3 cellular contexts compared by ENCODE assay signal in the genomic region with DNA sequence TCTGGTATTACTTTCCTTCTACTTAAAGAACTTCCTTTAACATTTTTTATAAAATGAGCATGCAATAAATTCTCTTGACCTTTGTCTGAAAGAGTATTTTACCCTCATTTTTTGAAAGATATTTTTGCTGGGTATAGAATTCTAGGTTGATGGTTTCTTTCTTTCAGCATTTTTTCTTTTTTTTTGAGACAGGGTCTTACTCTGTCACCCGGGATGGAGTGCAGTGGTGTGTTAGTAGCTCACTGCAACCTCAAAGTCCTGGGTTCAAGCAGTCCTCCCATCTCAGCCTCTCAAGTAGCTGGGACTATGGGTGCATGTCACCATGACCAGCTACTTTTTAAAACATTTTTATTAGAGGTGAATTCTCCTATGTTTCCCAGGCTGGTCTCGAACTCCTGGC.
TF ChIP-seq lines count a peak whose summit lies in the region.

No MANE protein-coding gene starts in this region.

TF ChIP-seq in HepG2, 621 proteins besides CTCF, POLR2A, EP300 and RAD21:
- TF ChIP-seq ZFP1 (CRISPR knock-in tag; IDR thresholded peaks at IDR 0.05) (peak; percentile 89; the same call in 1 of the 2 replicates), RARA (CRISPR knock-in tag; IDR thresholded peaks at IDR 0.05) (no peak)

TF ChIP-seq in HEK293, 187 proteins besides CTCF, POLR2A, EP300 and RAD21:
- TF ChIP-seq ZNF248 (tag by site-specific recombination; IDR thresholded peaks at IDR 0.05) (no peak), SETDB1 (IDR thresholded peaks at IDR 0.05; ENCODE audit: insufficient read length, low read length) (peak; percentile 49)

TF ChIP-seq in K562, 482 proteins besides CTCF, POLR2A, EP300 and RAD21:
- no peak for TF ChIP-seq RBBP5 (IDR thresholded peaks at IDR 0.05; ENCODE audit: borderline replicate concordance, insufficient read depth, low read length, poor library complexity, severe bottlenecking)
- peak; percentile 77 for TF ChIP-seq ZFP1 (CRISPR knock-in tag; IDR thresholded peaks at IDR 0.05)
- no peak for TF ChIP-seq ZBTB8A (IDR thresholded peaks at IDR 0.05; ENCODE audit: partially characterized antibody)
- TF ChIP-seq, protein P1, sequence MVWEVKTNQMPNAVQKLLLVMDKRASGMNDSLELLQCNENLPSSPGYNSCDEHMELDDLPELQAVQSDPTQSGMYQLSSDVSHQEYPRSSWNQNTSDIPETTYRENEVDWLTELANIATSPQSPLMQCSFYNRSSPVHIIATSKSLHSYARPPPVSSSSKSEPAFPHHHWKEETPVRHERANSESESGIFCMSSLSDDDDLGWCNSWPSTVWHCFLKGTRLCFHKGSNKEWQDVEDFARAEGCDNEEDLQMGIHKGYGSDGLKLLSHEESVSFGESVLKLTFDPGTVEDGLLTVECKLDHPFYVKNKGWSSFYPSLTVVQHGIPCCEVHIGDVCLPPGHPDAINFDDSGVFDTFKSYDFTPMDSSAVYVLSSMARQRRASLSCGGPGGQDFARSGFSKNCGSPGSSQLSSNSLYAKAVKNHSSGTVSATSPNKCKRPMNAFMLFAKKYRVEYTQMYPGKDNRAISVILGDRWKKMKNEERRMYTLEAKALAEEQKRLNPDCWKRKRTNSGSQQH (CRISPR knock-in tag; IDR thresholded peaks at IDR 0.05) = no peak
- TF ChIP-seq TAF15 (IDR thresholded peaks at IDR 0.05; ENCODE audit: low read depth, low read length) = no peak
- no peak for TF ChIP-seq FOSL1 (tag; conservative IDR thresholded peaks at IDR 0.05)
- TF ChIP-seq JUND (IDR thresholded peaks at IDR 0.05; ENCODE audit: borderline replicate concordance, low read depth, low read length) = no peak
- TF ChIP-seq JUND (tag; IDR thresholded peaks at IDR 0.05; ENCODE audit: borderline replicate concordance, low read depth, low read length) = no peak
- TF ChIP-seq, protein P2, sequence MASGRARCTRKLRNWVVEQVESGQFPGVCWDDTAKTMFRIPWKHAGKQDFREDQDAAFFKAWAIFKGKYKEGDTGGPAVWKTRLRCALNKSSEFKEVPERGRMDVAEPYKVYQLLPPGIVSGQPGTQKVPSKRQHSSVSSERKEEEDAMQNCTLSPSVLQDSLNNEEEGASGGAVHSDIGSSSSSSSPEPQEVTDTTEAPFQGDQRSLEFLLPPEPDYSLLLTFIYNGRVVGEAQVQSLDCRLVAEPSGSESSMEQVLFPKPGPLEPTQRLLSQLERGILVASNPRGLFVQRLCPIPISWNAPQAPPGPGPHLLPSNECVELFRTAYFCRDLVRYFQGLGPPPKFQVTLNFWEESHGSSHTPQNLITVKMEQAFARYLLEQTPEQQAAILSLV (tag; IDR thresholded peaks at IDR 0.05) = no peak
- no peak for TF ChIP-seq SRSF9 (IDR thresholded peaks at IDR 0.05; ENCODE audit: borderline replicate concordance, low read depth, low read length)
- TF ChIP-seq, protein P3, sequence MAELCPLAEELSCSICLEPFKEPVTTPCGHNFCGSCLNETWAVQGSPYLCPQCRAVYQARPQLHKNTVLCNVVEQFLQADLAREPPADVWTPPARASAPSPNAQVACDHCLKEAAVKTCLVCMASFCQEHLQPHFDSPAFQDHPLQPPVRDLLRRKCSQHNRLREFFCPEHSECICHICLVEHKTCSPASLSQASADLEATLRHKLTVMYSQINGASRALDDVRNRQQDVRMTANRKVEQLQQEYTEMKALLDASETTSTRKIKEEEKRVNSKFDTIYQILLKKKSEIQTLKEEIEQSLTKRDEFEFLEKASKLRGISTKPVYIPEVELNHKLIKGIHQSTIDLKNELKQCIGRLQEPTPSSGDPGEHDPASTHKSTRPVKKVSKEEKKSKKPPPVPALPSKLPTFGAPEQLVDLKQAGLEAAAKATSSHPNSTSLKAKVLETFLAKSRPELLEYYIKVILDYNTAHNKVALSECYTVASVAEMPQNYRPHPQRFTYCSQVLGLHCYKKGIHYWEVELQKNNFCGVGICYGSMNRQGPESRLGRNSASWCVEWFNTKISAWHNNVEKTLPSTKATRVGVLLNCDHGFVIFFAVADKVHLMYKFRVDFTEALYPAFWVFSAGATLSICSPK (IDR thresholded peaks at IDR 0.05; ENCODE audit: borderline replicate concordance) = no peak
- TF ChIP-seq, protein P4, sequence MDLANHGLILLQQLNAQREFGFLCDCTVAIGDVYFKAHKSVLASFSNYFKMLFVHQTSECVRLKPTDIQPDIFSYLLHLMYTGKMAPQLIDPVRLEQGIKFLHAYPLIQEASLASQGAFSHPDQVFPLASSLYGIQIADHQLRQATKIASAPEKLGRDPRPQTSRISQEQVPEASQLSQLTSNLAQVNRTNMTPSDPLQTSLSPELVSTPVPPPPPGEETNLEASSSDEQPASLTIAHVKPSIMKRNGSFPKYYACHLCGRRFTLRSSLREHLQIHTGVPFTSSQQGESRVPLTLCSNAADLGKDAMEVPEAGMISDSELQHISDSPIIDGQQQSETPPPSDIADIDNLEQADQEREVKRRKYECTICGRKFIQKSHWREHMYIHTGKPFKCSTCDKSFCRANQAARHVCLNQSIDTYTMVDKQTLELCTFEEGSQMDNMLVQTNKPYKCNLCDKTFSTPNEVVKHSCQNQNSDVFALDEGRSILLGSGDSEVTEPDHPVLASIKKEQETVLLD (IDR thresholded peaks at IDR 0.05) = no peak
- TF ChIP-seq TRIM28 (IDR thresholded peaks at IDR 0.05) = peak; percentile 70; the same call in 1 of the 2 replicates
- TF ChIP-seq, protein P5, sequence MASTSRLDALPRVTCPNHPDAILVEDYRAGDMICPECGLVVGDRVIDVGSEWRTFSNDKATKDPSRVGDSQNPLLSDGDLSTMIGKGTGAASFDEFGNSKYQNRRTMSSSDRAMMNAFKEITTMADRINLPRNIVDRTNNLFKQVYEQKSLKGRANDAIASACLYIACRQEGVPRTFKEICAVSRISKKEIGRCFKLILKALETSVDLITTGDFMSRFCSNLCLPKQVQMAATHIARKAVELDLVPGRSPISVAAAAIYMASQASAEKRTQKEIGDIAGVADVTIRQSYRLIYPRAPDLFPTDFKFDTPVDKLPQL (IDR thresholded peaks at IDR 0.05; ENCODE audit: extremely low read depth, insufficient read length) = no peak
- peak in 1 of 2 experiments; percentile 39; a peak in 1 of 3 replicates for TF ChIP-seq CBX3 (IDR thresholded peaks at IDR 0.05; ENCODE audit: borderline replicate concordance in 1 of 2, low read length in 2 of 2)
